35 cellular contexts compared by ENCODE assay signal in the genomic region with DNA sequence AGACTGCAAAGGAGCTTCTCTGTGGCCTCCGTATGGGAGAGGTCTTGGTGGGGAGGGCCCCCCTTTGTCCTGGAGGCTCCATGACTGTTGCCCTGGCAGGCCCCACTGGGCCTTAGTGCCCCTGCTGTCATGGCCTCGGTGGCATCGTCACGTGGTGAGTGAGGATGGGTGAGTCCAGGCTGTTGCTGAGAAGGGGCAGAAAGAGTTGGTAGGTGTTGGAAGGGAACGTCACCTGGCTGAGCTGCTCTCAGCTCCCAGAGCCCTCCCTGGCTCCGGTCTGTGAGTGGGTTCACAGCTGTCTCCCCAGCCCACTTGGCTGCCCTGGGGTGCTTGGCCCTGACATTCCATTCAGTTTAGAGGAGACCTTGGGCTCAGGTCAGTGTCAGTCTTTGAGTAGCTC. TPM values are rescaled to one million over a fixed set of nuclear protein-coding genes. Genes with fewer than 3 reads are reported as not detected.
"Had no signal": no experiment of that assay in that cellular context is flagged by ENCODE, and none has a peak within 500 bp of the region (broad histone marks: within the 10 kb centered on the region; RNA-seq: fewer than 3 reads in every experiment).

No MANE protein-coding gene starts in this region.

- H3K4me1 Mint-ChIP-seq: activated CD4-positive, alpha-beta T cell treated with anti-CD3 and anti-CD28 coated beads for 36 hours; activated CD4-positive, alpha-beta T cell treated with anti-CD3 and anti-CD28 coated beads, Interleukin-2, amount 10 ng/mL, durations not matched to agents 24 days and 14 days; activated CD8-positive, alpha-beta memory T cell treated with anti-CD3 and anti-CD28 coated beads, Interleukin-2, amount 10 ng/mL, durations not matched to agents 7 days and 5 days; activated naive CD4-positive, alpha-beta T cell treated with anti-CD3 and anti-CD28 coated beads, Interleukin-2, amount 10 ng/mL, durations not matched to agents 7 days and 5 days; activated naive CD8-positive, alpha-beta T cell treated with anti-CD3 and anti-CD28 coated beads, Interleukin-2, amount 10 ng/mL, durations not matched to agents 7 days and 5 days had no signal

- H3K27me3 Mint-ChIP-seq: activated CD4-positive, alpha-beta memory T cell treated with anti-CD3 and anti-CD28 coated beads for 36 hours; activated CD4-positive, alpha-beta T cell treated with anti-CD3 and anti-CD28 coated beads for 36 hours; activated CD4-positive, alpha-beta T cell treated with anti-CD3 and anti-CD28 coated beads, Interleukin-2, amount 10 ng/mL, durations not matched to agents 24 days and 14 days; activated CD8-positive, alpha-beta memory T cell treated with anti-CD3 and anti-CD28 coated beads, Interleukin-2, amount 10 ng/mL, durations not matched to agents 7 days and 5 days; activated naive CD4-positive, alpha-beta T cell treated with anti-CD3 and anti-CD28 coated beads, Interleukin-2, amount 10 ng/mL, durations not matched to agents 7 days and 5 days; activated naive CD8-positive, alpha-beta T cell treated with anti-CD3 and anti-CD28 coated beads, Interleukin-2, amount 10 ng/mL, durations not matched to agents 7 days and 5 days; dendritic cell treated with granulocyte-macrophage colony-stimulating factor and Interleukin-4, amounts not matched to agents 40 ng/mL and 50 ng/mL, for 4 days; effector memory CD8-positive, alpha-beta T cell; T-helper 17 cell had no signal

- ATAC-seq: activated CD4-positive, alpha-beta T cell treated with anti-CD3 and anti-CD28 coated beads for 36 hours; activated CD8-positive, alpha-beta memory T cell treated with anti-CD3 and anti-CD28 coated beads, Interleukin-2, amount 10 ng/mL, durations not matched to agents 7 days and 5 days; activated CD8-positive, alpha-beta T cell treated with anti-CD3 and anti-CD28 coated beads, Interleukin-2, amount 10 ng/mL, durations not matched to agents 7 days and 5 days; activated naive CD4-positive, alpha-beta T cell treated with anti-CD3 and anti-CD28 coated beads, Interleukin-2, amount 50 U/mL, for 72 hours; effector memory CD8-positive, alpha-beta T cell; foreskin keratinocyte; gastroesophageal sphincter; T-helper 17 cell had no signal

- DNase-seq: activated CD4-positive, alpha-beta memory T cell treated with anti-CD3 and anti-CD28 coated beads for 36 hours; activated CD4-positive, alpha-beta T cell treated with anti-CD3 and anti-CD28 coated beads for 36 hours; activated CD4-positive, alpha-beta T cell treated with anti-CD3 and anti-CD28 coated beads, Interleukin-2, amount 10 ng/mL, durations not matched to agents 24 days and 14 days; activated CD4-positive, CD25-positive, alpha-beta regulatory T cell; activated CD4-positive, CD25-positive, alpha-beta regulatory T cell treated with anti-CD3 and anti-CD28 coated beads, Interleukin-2, amount 50 U/mL, for 72 hours; activated CD8-positive, alpha-beta memory T cell treated with anti-CD3 and anti-CD28 coated beads, Interleukin-2, amount 10 ng/mL, durations not matched to agents 7 days and 5 days; activated CD8-positive, alpha-beta memory T cell treated with anti-CD3 and anti-CD28 coated beads, Interleukin-2, amount 50 U/mL, for 4 hours; activated CD8-positive, alpha-beta T cell treated with anti-CD3 and anti-CD28 coated beads, Interleukin-2, amount 10 ng/mL, durations not matched to agents 7 days and 5 days; activated gamma-delta T cell; activated naive CD4-positive, alpha-beta T cell; activated naive CD8-positive, alpha-beta T cell treated with anti-CD3 and anti-CD28 coated beads, Interleukin-2, amount 10 ng/mL, durations not matched to agents 7 days and 5 days; activated T-cell treated with anti-CD3 and anti-CD28 coated beads, Interleukin-2, amount 50 U/mL, for 1 hour; activated T-cell treated with anti-CD3 and anti-CD28 coated beads, Interleukin-2, amount 50 U/mL, for 48 hours; central memory CD4-positive, alpha-beta T cell; cerebellar nuclear complex; dorsolateral prefrontal cortex; effector memory CD8-positive, alpha-beta T cell; erythroblast; foreskin keratinocyte; T-helper 1 cell; T-helper 17 cell; T1000 had no signal

- H3K4me3 ChIP-seq: ascending aorta, breast epithelium, cardiac muscle cell, coronary artery, dorsolateral prefrontal cortex, esophagus muscularis mucosa, gastroesophageal sphincter had no signal

- H3K4me1 ChIP-seq: ascending aorta, breast epithelium, foreskin keratinocyte had no signal

- H3K27ac ChIP-seq: ascending aorta, breast epithelium, cardiac muscle cell, coronary artery, esophagus muscularis mucosa, foreskin keratinocyte, gastroesophageal sphincter had no signal

- H3K27ac Mint-ChIP-seq: activated CD4-positive, alpha-beta memory T cell treated with anti-CD3 and anti-CD28 coated beads for 36 hours; activated CD4-positive, alpha-beta T cell treated with anti-CD3 and anti-CD28 coated beads for 36 hours; activated CD4-positive, alpha-beta T cell treated with anti-CD3 and anti-CD28 coated beads, Interleukin-2, amount 10 ng/mL, durations not matched to agents 24 days and 14 days; activated CD8-positive, alpha-beta memory T cell treated with anti-CD3 and anti-CD28 coated beads, Interleukin-2, amount 10 ng/mL, durations not matched to agents 7 days and 5 days; activated naive CD4-positive, alpha-beta T cell treated with anti-CD3 and anti-CD28 coated beads, Interleukin-2, amount 10 ng/mL, durations not matched to agents 7 days and 5 days; activated naive CD4-positive, alpha-beta T cell treated with anti-CD3 and anti-CD28 coated beads, Interleukin-2, amount 50 U/mL, for 72 hours; activated naive CD8-positive, alpha-beta T cell treated with anti-CD3 and anti-CD28 coated beads, Interleukin-2, amount 10 ng/mL, durations not matched to agents 7 days and 5 days; activated T-helper 1 cell treated with anti-CD3 and anti-CD28 coated beads, Interleukin-12 subunit alpha, Interleukin-12 subunit beta, Interleukin-2, Interleukin-4 antibody, amounts not matched to agents 30 ng/mL and 10 ng/mL and 1 ng/mL, durations not matched to agents 14 hours and 24 hours and 36 hours; brain; dendritic cell treated with granulocyte-macrophage colony-stimulating factor and Interleukin-4, amounts not matched to agents 40 ng/mL and 50 ng/mL, for 4 days; T-helper 17 cell; T-helper 2 cell treated with Interferon-gamma antibody and Interleukin-4, amounts not matched to agents 5 μg/mL and 100 μg/mL, for 36 hours had no signal

- H3K27me3 ChIP-seq: ascending aorta, breast epithelium, cardiac muscle cell, dorsolateral prefrontal cortex, esophagus muscularis mucosa, foreskin keratinocyte, gastroesophageal sphincter had no signal

- H3K9me3 ChIP-seq: ascending aorta, breast epithelium, esophagus muscularis mucosa, gastroesophageal sphincter had no signal

- H3K9me3 Mint-ChIP-seq: activated CD4-positive, alpha-beta memory T cell treated with anti-CD3 and anti-CD28 coated beads for 36 hours; activated CD4-positive, alpha-beta T cell treated with anti-CD3 and anti-CD28 coated beads, Interleukin-2, amount 10 ng/mL, durations not matched to agents 24 days and 14 days; activated naive CD4-positive, alpha-beta T cell treated with anti-CD3 and anti-CD28 coated beads, Interleukin-2, amount 10 ng/mL, durations not matched to agents 7 days and 5 days; activated naive CD4-positive, alpha-beta T cell treated with anti-CD3 and anti-CD28 coated beads, Interleukin-2, amount 50 U/mL, for 72 hours; activated naive CD8-positive, alpha-beta T cell treated with anti-CD3 and anti-CD28 coated beads, Interleukin-2, amount 10 ng/mL, durations not matched to agents 7 days and 5 days; activated T-helper 1 cell treated with anti-CD3 and anti-CD28 coated beads, Interleukin-12 subunit alpha, Interleukin-12 subunit beta, Interleukin-2, Interleukin-4 antibody, amounts not matched to agents 30 ng/mL and 10 ng/mL and 1 ng/mL, durations not matched to agents 14 hours and 24 hours and 36 hours; brain; dendritic cell treated with granulocyte-macrophage colony-stimulating factor and Interleukin-4, amounts not matched to agents 40 ng/mL and 50 ng/mL, for 4 days; effector memory CD8-positive, alpha-beta T cell; T-helper 2 cell treated with Interferon-gamma antibody and Interleukin-4, amounts not matched to agents 5 μg/mL and 100 μg/mL, for 36 hours had no signal

- H3K36me3 ChIP-seq: breast epithelium had no signal

- H3K4me3 Mint-ChIP-seq: activated CD4-positive, alpha-beta memory T cell treated with anti-CD3 and anti-CD28 coated beads for 36 hours; activated CD4-positive, alpha-beta T cell treated with anti-CD3 and anti-CD28 coated beads for 36 hours; activated CD4-positive, alpha-beta T cell treated with anti-CD3 and anti-CD28 coated beads, Interleukin-2, amount 10 ng/mL, durations not matched to agents 24 days and 14 days; activated CD8-positive, alpha-beta memory T cell treated with anti-CD3 and anti-CD28 coated beads, Interleukin-2, amount 10 ng/mL, durations not matched to agents 7 days and 5 days; activated CD8-positive, alpha-beta T cell treated with anti-CD3 and anti-CD28 coated beads, Interleukin-2, amount 10 ng/mL, durations not matched to agents 7 days and 5 days; activated naive CD4-positive, alpha-beta T cell treated with anti-CD3 and anti-CD28 coated beads, Interleukin-2, amount 10 ng/mL, durations not matched to agents 7 days and 5 days; activated naive CD8-positive, alpha-beta T cell treated with anti-CD3 and anti-CD28 coated beads, Interleukin-2, amount 10 ng/mL, durations not matched to agents 7 days and 5 days; activated T-helper 1 cell treated with anti-CD3 and anti-CD28 coated beads, Interleukin-12 subunit alpha, Interleukin-12 subunit beta, Interleukin-2, Interleukin-4 antibody, amounts not matched to agents 30 ng/mL and 10 ng/mL and 1 ng/mL, durations not matched to agents 14 hours and 24 hours and 36 hours; brain; dendritic cell treated with granulocyte-macrophage colony-stimulating factor and Interleukin-4, amounts not matched to agents 40 ng/mL and 50 ng/mL, for 4 days; effector memory CD8-positive, alpha-beta T cell; T-helper 17 cell; T-helper 2 cell treated with Interferon-gamma antibody and Interleukin-4, amounts not matched to agents 5 μg/mL and 100 μg/mL, for 36 hours had no signal

RNA-seq across cellular contexts. Expression of a gene that starts 16.1 kb away (rescaled TPM):
- total RNA-seq: activated CD4-positive, alpha-beta memory T cell treated with anti-CD3 and anti-CD28 coated beads for 36 hours; activated CD4-positive, alpha-beta T cell treated with anti-CD3 and anti-CD28 coated beads for 36 hours; activated CD4-positive, alpha-beta T cell treated with anti-CD3 and anti-CD28 coated beads, Interleukin-2, amount 10 ng/mL, durations not matched to agents 24 days and 14 days; activated CD8-positive, alpha-beta memory T cell treated with anti-CD3 and anti-CD28 coated beads, Interleukin-2, amount 10 ng/mL, durations not matched to agents 7 days and 5 days; activated naive CD4-positive, alpha-beta T cell treated with anti-CD3 and anti-CD28 coated beads, Interleukin-2, amount 50 U/mL, for 72 hours; activated T-helper 1 cell treated with anti-CD3 and anti-CD28 coated beads, Interleukin-12 subunit alpha, Interleukin-12 subunit beta, Interleukin-2, Interleukin-4 antibody, amounts not matched to agents 30 ng/mL and 10 ng/mL and 1 ng/mL, durations not matched to agents 14 hours and 24 hours and 36 hours; ascending aorta; foreskin keratinocyte; glomerular endothelial cell; T-helper 17 cell had no signal
